8 cellular contexts compared by ENCODE assay signal in the genomic region with DNA sequence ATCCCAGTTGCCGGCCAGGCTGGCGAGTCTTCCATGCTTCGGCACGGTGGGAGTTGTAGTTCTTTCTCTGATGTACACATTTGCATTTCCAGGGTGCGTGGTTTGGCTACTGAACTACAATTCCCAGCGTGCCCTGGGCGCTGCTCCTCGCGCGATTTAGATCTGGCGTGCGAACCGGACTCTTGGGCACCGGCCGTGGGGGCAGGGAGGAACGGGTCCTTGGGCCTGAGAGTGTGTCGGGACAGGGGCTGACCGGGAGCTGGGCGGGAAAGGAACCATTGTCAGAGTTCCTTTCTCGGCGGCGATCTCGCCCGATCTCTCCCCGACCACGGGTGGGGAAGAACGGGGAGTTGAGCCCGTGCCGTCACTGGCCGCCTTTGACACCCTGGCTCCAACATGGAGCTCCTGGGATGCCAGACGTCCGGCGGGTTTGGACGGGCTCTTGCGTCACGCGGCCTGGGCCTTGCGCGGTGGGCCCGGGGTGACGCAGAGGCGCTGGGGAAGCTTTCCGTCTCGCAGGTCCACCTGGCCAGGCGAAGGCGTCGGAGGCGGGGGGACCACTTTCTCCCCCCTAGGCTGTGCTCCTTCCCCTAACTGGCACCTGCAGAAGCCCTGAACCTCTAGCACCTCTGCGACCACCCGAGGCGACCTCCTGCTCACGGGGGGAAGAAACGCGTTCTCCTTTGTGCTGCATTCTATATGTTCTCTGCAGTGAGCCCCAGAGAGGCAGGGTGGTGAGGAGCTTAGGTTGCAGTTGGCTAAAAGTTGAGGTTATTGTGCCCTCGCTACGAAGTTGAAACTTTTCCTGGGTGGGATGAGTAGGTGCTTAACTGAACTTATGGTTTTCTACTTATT. TPM values are rescaled to one million over a fixed set of nuclear protein-coding genes. Genes with fewer than 3 reads are reported as not detected.
DNase-seq lines count a peak whose midpoint lies in the region; ATAC-seq and TF ChIP-seq lines count a peak whose summit lies in the region.

No MANE protein-coding gene starts in this region.

- peak overlapping the region; percentile 95 to 100 (median 98) for H3K27ac ChIP-seq in transverse colon

- no peaks in the 10 kb centered on the region for H3K9me3 ChIP-seq in transverse colon

- TF ChIP-seq POLR2A in GM15510 (IDR thresholded peaks at IDR 0.05; ENCODE audit: borderline replicate concordance, extremely low read depth, insufficient read length) (peak; percentile 34), transverse colon (IDR thresholded peaks at IDR 0.05) (no peak)

- no peak for TF ChIP-seq CTCF in transverse colon (IDR thresholded peaks at IDR 0.05)

- DNase-seq in NCI-H146 treated with DMSO at 0.1 percent for 48 hours (lab: John Stamatoyannopoulos, UW; ENCODE audit: unreplicated experiment) (peak; percentile 94), T-helper 1 cell (peak; percentile 64 to 94 (median 77)), amniotic stem cell (lab: John Stamatoyannopoulos, UW) (peak; percentile 96), left cardiac atrium (peak; percentile 96), pons (ENCODE audit: low spot score) (peak; percentile 98), transverse colon (peak; percentile 95)

- no peaks in the 10 kb centered on the region for H3K27me3 ChIP-seq in transverse colon

- TF ChIP-seq EP300 in transverse colon (IDR thresholded peaks at IDR 0.05; ENCODE audit: low read depth), result no peak

- WGBS in transverse colon (ENCODE audit: low coverage in 1 of 2), 2 donors, result 0 to 1% methylated on average over 2 to 35 of the region's 56 CpGs

- ATAC-seq in HG02885 (IDR thresholded peaks at IDR 0.05; ENCODE audit: poor library complexity, unreplicated experiment) (peak; percentile 81), left cardiac atrium (peak; percentile 89 to 92)

- H3K4me3 ChIP-seq in transverse colon, result peak overlapping the region; percentile 64 to 95 (median 82)

- in situ Hi-C loops in transverse colon (cut with MboI; ENCODE audit: low pct_ligation_motif_present in 1 of 4, low pct_unique_long_range_greater_than_20kb in 1 of 4, low sequenced_read_pairs in 3 of 4), result loop anchor here in 1 of 4 donors (25.0 kb wide), 1 partner anchor 239 kb away; the partner anchor contains the start of genes DOCK4 and ZNF277

- H3K36me3 ChIP-seq in transverse colon, result peaks cover 0 to 5% (median 3%) of the 10 kb centered on the region in 4 donors

- peaks cover 15 to 57% (median 42%) of the 10 kb centered on the region in 4 donors for H3K4me1 ChIP-seq in transverse colon

- intact Hi-C loops in left cardiac atrium (cut with DNase I), result loop anchor here in 1 of 2 donors (5.0 kb wide), 1 partner anchor 46 kb away; no protein-coding TSS in a partner anchor
- intact Hi-C loops in transverse colon (cut with DNase I; ENCODE audit: low total_unique reads), result no loop called here

RNA-seq across cellular contexts. Expression of gene IFRD1, which starts 0.8 kb away (rescaled TPM):
- 10 to 100 TPM; 22.2 to 42.2 TPM for total RNA-seq in left cardiac atrium
- total RNA-seq in transverse colon, result 10 to 100 TPM; 23.3 to 92.7 (median 52.0) TPM

RNA-seq across cellular contexts. Expression of gene LSMEM1, which starts 29.8 kb away (rescaled TPM):
- total RNA-seq in left cardiac atrium (1 to 10 TPM in 1 of 2 donors, under 1 TPM in 1; 0.84 to 1.3 TPM), transverse colon (1 to 10 TPM in 1 of 4 donors, under 1 TPM in 1, not detected in 2; 0.96 to 4.0 TPM)

Comparison
In these comparisons a context has a peak if more than half of its experiments do, and no peak if none do; other contexts are left out.
1. Peak in every context shown above with its lines: DNase-seq, ATAC-seq, H3K4me3 ChIP-seq and H3K27ac ChIP-seq.